In genomic region chr20:1265916-1266166, GRCh38 we compare ENCODE assay signal across 8 cellular contexts. TPM values are rescaled to one million over a fixed set of nuclear protein-coding genes. Genes with fewer than 3 reads are reported as not detected.
DNase-seq lines count a peak whose midpoint lies in the region; ATAC-seq and TF ChIP-seq lines count a peak whose summit lies in the region.

No MANE protein-coding gene starts in this region.

- TF ChIP-seq CTCF in GM12865 (IDR thresholded peaks at IDR 0.05; ENCODE audit: insufficient read depth, low read depth, low read length, missing control alignments), result no peak
- no peak for TF ChIP-seq CTCF in fibroblast of mammary gland (conservative IDR thresholded peaks at IDR 0.05; ENCODE audit: control insufficient read depth, insufficient read depth, low read depth, low read length)

- no peaks in the 10 kb centered on the region for H3K36me3 ChIP-seq in rectal smooth muscle tissue (ENCODE audit: control insufficient read depth, insufficient read depth, low read length)

- no peaks in the 10 kb centered on the region for H3K9me3 ChIP-seq in T-helper 17 cell (ENCODE audit: control insufficient read depth, low read length, poor library complexity, severe bottlenecking)

- peak overlapping the region; percentile 64 for H3K9ac ChIP-seq in rectal smooth muscle tissue (ENCODE audit: low read length)

- H3K27ac Mint-ChIP-seq in T-helper 17 cell, result peak overlapping the region; percentile 94

- H3K4me3 Mint-ChIP-seq in T-helper 17 cell, result peak overlapping the region; percentile 95

- DNase-seq in GM12865 (ENCODE audit: low read depth), result no peak
- no peak for DNase-seq in T-helper 17 cell
- DNase-seq in fibroblast of mammary gland (ENCODE audit: low read depth), result no peak
- DNase-seq in SHP77 (lab: John Stamatoyannopoulos, UW), result no peak
- DNase-seq in AG08396 (ENCODE audit: low spot score), result no peak
- DNase-seq in KBM-7, result no peak
- no peak for DNase-seq in SIG-M5 treated with dmso at 0.1 percent for 504 hours (lab: John Stamatoyannopoulos, UW; ENCODE audit: unreplicated experiment)

- no peak for ATAC-seq in T-helper 17 cell

- peaks cover 27% of the 10 kb centered on the region for H3K4me1 Mint-ChIP-seq in T-helper 17 cell

- peaks cover 4% of the 10 kb centered on the region for H3K4me1 ChIP-seq in rectal smooth muscle tissue (ENCODE audit: control insufficient read depth, insufficient read depth, low read length)

- H3K4me3 ChIP-seq in GM12865 (ENCODE audit: low read depth, low read length), result peak overlapping the region; percentile 51
- peak overlapping the region; percentile 60 for H3K4me3 ChIP-seq in fibroblast of mammary gland (ENCODE audit: control insufficient read depth, low read depth, low read length)
- H3K4me3 ChIP-seq in rectal smooth muscle tissue (ENCODE audit: low read length), result peak overlapping the region; percentile 75

- H3K27me3 ChIP-seq in rectal smooth muscle tissue (ENCODE audit: control insufficient read depth, insufficient read depth, low read length), result no peaks in the 10 kb centered on the region

- peak overlapping the region; percentile 64 for H3K27ac ChIP-seq in rectal smooth muscle tissue (ENCODE audit: low read depth, low read length)

- H3K27me3 Mint-ChIP-seq in T-helper 17 cell, result no peaks in the 10 kb centered on the region

- in situ Hi-C loops in KBM-7 (cut with MboI; ENCODE audit: low pct_unique_long_range_greater_than_20kb, low sequenced_read_pairs), result no loop called here

- H3K36me3 Mint-ChIP-seq in T-helper 17 cell (ENCODE audit: low read depth), result no peaks in the 10 kb centered on the region

RNA-seq across cellular contexts. Expression of gene SNPH, which starts 0.3 kb away (rescaled TPM):
- 1 to 10 TPM; 6.7 to 9.4 TPM for total RNA-seq in T-helper 17 cell

RNA-seq across cellular contexts. Expression of gene RAD21L1, which starts 40.0 kb away (rescaled TPM):
- total RNA-seq in T-helper 17 cell, result not detected
